Comparison of ENCODE assay signal across 8 cellular contexts in the genomic region with DNA sequence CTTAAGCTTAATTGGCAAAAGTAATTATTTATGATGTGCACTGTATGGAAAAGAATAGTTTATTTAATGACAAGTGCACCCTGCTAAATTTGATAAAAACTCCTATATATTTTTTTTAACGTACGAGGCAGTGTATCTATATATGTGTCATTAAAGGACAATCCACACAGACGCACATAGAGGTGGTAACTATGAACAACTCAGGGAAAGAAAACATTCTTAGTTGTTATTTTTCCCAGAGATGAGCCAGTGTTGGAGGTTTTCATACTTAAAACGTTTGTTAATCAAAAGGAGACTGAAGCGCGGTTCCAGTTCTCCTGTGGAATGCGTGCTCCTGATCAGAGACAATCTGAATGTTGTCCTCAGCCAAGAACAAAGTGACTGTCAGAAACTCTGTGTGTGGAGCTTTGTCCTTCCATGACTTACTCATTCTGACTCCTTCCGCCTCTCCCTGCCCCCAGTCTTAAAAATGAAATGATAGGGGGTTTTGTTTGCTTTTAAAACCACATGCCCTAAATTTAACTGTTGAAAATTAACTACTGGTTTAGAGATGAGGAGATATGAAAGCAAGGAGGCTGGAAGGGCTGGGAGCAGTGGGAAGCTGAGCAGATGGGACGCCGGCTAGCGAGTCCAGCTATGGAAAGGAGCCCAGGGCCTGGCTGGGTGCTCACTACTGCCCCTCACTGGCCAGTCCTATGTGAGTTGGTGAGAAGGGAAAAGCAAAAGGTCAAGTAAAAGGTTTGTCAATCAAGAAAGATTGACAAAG.
A peak's percentile ranks its signal among the peaks of the same experiment; 100 is the strongest.
DNase-seq lines count a peak whose midpoint lies in the region; ATAC-seq and TF ChIP-seq lines count a peak whose summit lies in the region.

No MANE protein-coding gene starts in this region.

- no peak for ATAC-seq in activated T-helper 17 cell treated with anti-CD3 and anti-CD28 coated beads, Interleukin-2, amount 50 U/mL, for 72 hours (replicated peaks)
- peak; percentile 78 to 83 for ATAC-seq in right cardiac atrium
- ATAC-seq in natural killer cell, result no peak

- H3K4me1 Mint-ChIP-seq in activated T-helper 17 cell treated with anti-CD3 and anti-CD28 coated beads, Interleukin-2, amount 50 U/mL, for 72 hours, result peaks cover 6% of the 10 kb centered on the region
- peaks cover 10 to 11% of the 10 kb centered on the region in 2 donors for H3K4me1 Mint-ChIP-seq in natural killer cell

- peaks cover 28% of the 10 kb centered on the region for H3K36me3 Mint-ChIP-seq in activated T-helper 17 cell treated with anti-CD3 and anti-CD28 coated beads, Interleukin-2, amount 50 U/mL, for 72 hours (ENCODE audit: low read depth)
- H3K36me3 Mint-ChIP-seq in natural killer cell, result no peaks in the 10 kb centered on the region

- DNase-seq in NCI-H2227 (lab: John Stamatoyannopoulos, UW; ENCODE audit: unreplicated experiment) (peak; percentile 14), NCI-H2227 treated with DMSO at 0.1 percent for 48 hours (lab: John Stamatoyannopoulos, UW) (no peak), right cardiac atrium (peak; percentile 66 to 81 (median 80)), skeletal muscle cell (ENCODE audit: low read depth) (peak; percentile 44), GM19240 (ENCODE audit: insufficient read length, low spot score) (no peak), natural killer cell (no peak), NCI-H1048 (lab: John Stamatoyannopoulos, UW) (no peak)

- H3K4me3 ChIP-seq in right cardiac atrium (ENCODE audit: low read length) (peak overlapping the region; percentile 13), skeletal muscle cell (ENCODE audit: low read depth, low read length) (peak overlapping the region; percentile 19)

- peak overlapping the region; percentile 2 for H3K27ac Mint-ChIP-seq in activated T-helper 17 cell treated with anti-CD3 and anti-CD28 coated beads, Interleukin-2, amount 50 U/mL, for 72 hours
- peak overlapping the region in 1 of 2 donors; percentile 7 for H3K27ac Mint-ChIP-seq in natural killer cell

- H3K27ac ChIP-seq in right cardiac atrium (ENCODE audit: low read length), result peak overlapping the region; percentile 91

- WGBS in right cardiac atrium, result 30% methylated on average over 11 of the region's 11 CpGs

- no peak overlapping the region for H3K4me3 Mint-ChIP-seq in activated T-helper 17 cell treated with anti-CD3 and anti-CD28 coated beads, Interleukin-2, amount 50 U/mL, for 72 hours
- no peak overlapping the region for H3K4me3 Mint-ChIP-seq in natural killer cell

- H3K9me3 ChIP-seq in right cardiac atrium (ENCODE audit: control insufficient read depth, low read length), result no peaks in the 10 kb centered on the region

- no peaks in the 10 kb centered on the region for H3K27me3 Mint-ChIP-seq in activated T-helper 17 cell treated with anti-CD3 and anti-CD28 coated beads, Interleukin-2, amount 50 U/mL, for 72 hours
- H3K27me3 Mint-ChIP-seq in natural killer cell (ENCODE audit: low read depth in 2 of 2), result no peaks in the 10 kb centered on the region

- no peak for TF ChIP-seq CTCF in natural killer cell (IDR thresholded peaks at IDR 0.05)

- H3K9me3 Mint-ChIP-seq in activated T-helper 17 cell treated with anti-CD3 and anti-CD28 coated beads, Interleukin-2, amount 50 U/mL, for 72 hours, result no peaks in the 10 kb centered on the region
- H3K9me3 Mint-ChIP-seq in natural killer cell, result no peaks in the 10 kb centered on the region

- peaks cover 3% of the 10 kb centered on the region for H3K4me1 ChIP-seq in right cardiac atrium (ENCODE audit: control insufficient read depth, insufficient read depth, low read length)

- intact Hi-C loops in right cardiac atrium (cut with DNase I), result loop anchor here in 1 of 4 donors (10.0 kb wide), 1 partner anchor 200 kb away; no protein-coding TSS in a partner anchor
- intact Hi-C loops in natural killer cell (cut with micrococcal nuclease), result no loop called here

- no peaks in the 10 kb centered on the region for H3K27me3 ChIP-seq in right cardiac atrium (ENCODE audit: control insufficient read depth, insufficient read depth)

Comparison
In these comparisons a context has a peak if more than half of its experiments do, and no peak if none do; other contexts are left out.
1. DNase-seq: peak in NCI-H2227 (single experiment), right cardiac atrium (3 of 3) and skeletal muscle cell (single experiment); none in NCI-H2227 treated with DMSO at 0.1 percent for 48 hours (single experiment), GM19240 (single experiment), natural killer cell (single experiment) and NCI-H1048 (single experiment).
2. ATAC-seq: peak in right cardiac atrium (2 of 2); none in activated T-helper 17 cell treated with anti-CD3 and anti-CD28 coated beads, Interleukin-2, amount 50 U/mL, for 72 hours (single experiment) and natural killer cell (0 of 3).